ENCODE assay signal across 28 cellular contexts in the genomic region with DNA sequence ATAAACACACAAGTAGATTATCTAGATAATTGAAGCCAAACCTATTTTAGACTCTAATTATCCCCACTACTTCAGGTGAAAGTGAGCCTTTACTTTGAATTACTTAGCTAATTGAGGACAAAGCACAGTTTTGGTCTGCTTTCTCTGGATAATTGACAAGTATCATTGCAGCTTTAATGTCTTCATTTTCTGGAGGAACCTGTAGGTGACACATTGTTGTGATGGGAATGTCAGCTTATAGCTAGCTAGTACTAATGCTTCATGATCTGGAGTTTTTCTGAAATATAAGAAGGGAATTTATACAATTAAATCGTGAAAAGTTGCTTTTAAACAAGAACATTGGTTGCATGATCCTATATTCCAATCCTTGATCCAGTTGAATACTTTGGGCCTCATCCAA.
"Had no signal": no experiment of that assay in that cellular context is flagged by ENCODE, and none has a peak within 500 bp of the region (broad histone marks: within the 10 kb centered on the region; RNA-seq: fewer than 3 reads in every experiment).

No MANE protein-coding gene starts in this region.

- DNase-seq: activated CD4-positive, alpha-beta memory T cell treated with anti-CD3 and anti-CD28 coated beads for 36 hours; activated CD4-positive, alpha-beta T cell treated with anti-CD3 and anti-CD28 coated beads, Interleukin-2, amount 10 ng/mL, durations not matched to agents 7 days and 5 days; activated CD4-positive, CD25-positive, alpha-beta regulatory T cell; activated CD8-positive, alpha-beta memory T cell treated with anti-CD3 and anti-CD28 coated beads for 24 hours; activated effector memory CD4-positive, alpha-beta T cell treated with anti-CD3 and anti-CD28 coated beads, Interleukin-2, amount 50 U/mL, for 16 hours; activated naive CD4-positive, alpha-beta T cell treated with Interleukin-2 at 50 U/mL for 16 hours; activated naive CD8-positive, alpha-beta T cell treated with anti-CD3 and anti-CD28 coated beads, Interleukin-2, amount 50 U/mL, for 24 hours; activated T-cell treated with anti-CD3 and anti-CD28 coated beads, Interleukin-2, amount 50 U/mL, for 4 hours; amniotic stem cell; body of pancreas; central memory CD4-positive, alpha-beta T cell; NCI-H187; NCI-H2081 treated with DMSO at 0.1 percent for 48 hours; NCI-H2171 treated with DMSO at 0.1 percent for 48 hours; NCI-H226; NCI-H526 treated with DMSO at 0.1 percent for 48 hours; OCI-M1; Peyer's patch; Right ventricle myocardium superior; SJCRH30; SK-N-SH; T-helper 1 cell had no signal

- H3K36me3 ChIP-seq: ascending aorta, Peyer's patch, SJCRH30 had no signal

- H3K4me3 ChIP-seq: ascending aorta, body of pancreas, Peyer's patch, SJCRH30 had no signal

- H3K27me3 ChIP-seq: ascending aorta, body of pancreas, Peyer's patch, SJCRH30 had no signal

- FAIRE-seq: bronchial epithelial cell had no signal

- ATAC-seq: activated naive CD4-positive, alpha-beta T cell treated with anti-CD3 and anti-CD28 coated beads, Interleukin-2, amount 50 U/mL, for 72 hours; activated naive CD8-positive, alpha-beta T cell treated with anti-CD3 and anti-CD28 coated beads, Interleukin-2, amount 50 U/mL, for 24 hours; activated T-cell treated with anti-CD3 and anti-CD28 coated beads, Interleukin-2, amount 50 U/mL, for 4 hours; body of pancreas had no signal

- H3K9me3 ChIP-seq: ascending aorta, body of pancreas, Peyer's patch, SJCRH30, SK-N-SH had no signal

- H3K4me2 ChIP-seq: KMS-11, SK-N-SH had no signal

- H3K9ac ChIP-seq: KMS-11, SK-N-SH had no signal

- H3K4me1 ChIP-seq: Peyer's patch, SJCRH30 had no signal

- H3K27ac ChIP-seq: ascending aorta, body of pancreas, KMS-11, Peyer's patch, RWPE1, SJCRH30, VCaP had no signal

- H3K9me2 ChIP-seq: SK-N-SH had no signal
